In the genomic region with DNA sequence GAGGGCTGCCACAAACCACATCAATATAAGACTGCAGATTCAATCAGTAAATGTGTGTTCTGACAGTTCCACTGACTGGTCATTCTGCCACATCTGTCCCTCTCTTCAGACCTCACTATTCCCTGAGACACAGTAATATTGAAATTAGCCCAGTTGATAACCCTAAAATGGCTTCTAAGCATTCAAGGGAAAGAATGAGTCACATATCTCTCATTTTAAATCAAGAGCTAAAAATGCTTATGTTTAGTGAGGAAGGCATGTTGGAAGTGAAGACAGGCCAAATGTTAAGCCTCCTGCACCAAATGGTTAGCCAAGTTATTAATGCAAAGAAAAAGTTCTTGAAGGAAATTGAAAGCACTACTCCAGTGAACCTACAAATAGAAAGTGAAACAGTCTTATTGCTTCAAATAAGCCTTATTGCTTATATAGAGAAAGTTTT, we compare ENCODE assay signal across 9 cellular contexts. TPM values are rescaled to one million over a fixed set of nuclear protein-coding genes. Genes with fewer than 3 reads are reported as not detected.
DNase-seq lines count a peak whose midpoint lies in the region; ATAC-seq, FAIRE-seq and TF ChIP-seq lines count a peak whose summit lies in the region.
"Had no signal": no experiment of that assay in that cellular context is flagged by ENCODE, and none has a peak within 500 bp of the region (broad histone marks: within the 10 kb centered on the region; RNA-seq: fewer than 3 reads in every experiment).

No MANE protein-coding gene starts in this region.

- no peak overlapping the region for H3K27ac ChIP-seq in coronary artery
- H3K27ac ChIP-seq: stomach had no signal

- no peaks in the 10 kb centered on the region for H3K27me3 ChIP-seq in bronchial epithelial cell (ENCODE audit: control insufficient read depth, insufficient read depth, low read length)
- H3K27me3 ChIP-seq: stomach had no signal

- DNase-seq in GM10248 (ENCODE audit: extremely low spot score) (peak; percentile 21), bronchial epithelial cell (ENCODE audit: low read depth) (peak; percentile 25), coronary artery (ENCODE audit: low spot score) (no peak), ecto neural progenitor cell (ENCODE audit: low spot score) (no peak), mesenteric fat pad (ENCODE audit: low spot score) (no peak), Right ventricle myocardium superior (no peak)
- DNase-seq: stomach had no signal

- FAIRE-seq in bronchial epithelial cell (lab: Jason Lieb, UNC) = no peak

- TF ChIP-seq CTCF in GM10248 (IDR thresholded peaks at IDR 0.05; ENCODE audit: control extremely low read depth, extremely low read depth, low read depth, missing control alignments) = no peak
- no peak for TF ChIP-seq CTCF in bronchial epithelial cell (IDR thresholded peaks at IDR 0.05; ENCODE audit: insufficient read depth, low read length, severe bottlenecking)
- no peak for TF ChIP-seq CTCF in coronary artery (IDR thresholded peaks at IDR 0.05)

- POLR2A ChIA-PET in GM10248 (lab: Yijun Ruan, JAX) = no interaction called here

- H3K36me3 ChIP-seq in bronchial epithelial cell (ENCODE audit: control insufficient read depth, insufficient read depth, low read length) = no peaks in the 10 kb centered on the region
- H3K36me3 ChIP-seq: stomach had no signal

- CTCF ChIA-PET in GM10248 (lab: Yijun Ruan, JAX) = interaction anchor here (1.4 kb wide), 1 partner anchor 13 kb away, joined by 3 read pairs; no protein-coding TSS in a partner anchor

- ATAC-seq in GM19438 (IDR thresholded peaks at IDR 0.05; ENCODE audit: low read depth, unreplicated experiment) (peak; percentile 74), HG03175 (IDR thresholded peaks at IDR 0.05; ENCODE audit: unreplicated experiment) (peak; percentile 71), Right ventricle myocardium superior (ENCODE audit: poor library complexity) (no peak)

- intact Hi-C loops in Right ventricle myocardium superior (cut with DNase I) = no loop called here

- no peak overlapping the region for H3K4me3 ChIP-seq in bronchial epithelial cell (ENCODE audit: low read depth, low read length)
- no peak overlapping the region for H3K4me3 ChIP-seq in coronary artery
- H3K4me3 ChIP-seq: stomach had no signal

RNA-seq across cellular contexts. Expression of a gene that starts 24.5 kb away (rescaled TPM):
- total RNA-seq in bronchial epithelial cell = 37.4 and 37.6 TPM in 2 replicates
- 19.3 TPM for total RNA-seq in mesenteric fat pad
- 52.6 TPM for total RNA-seq in Right ventricle myocardium superior

Comparison
In these comparisons a context has a peak if more than half of its experiments do, and no peak if none do; other contexts are left out.
1. DNase-seq: peak in GM10248 (single experiment) and bronchial epithelial cell (single experiment); none in coronary artery (single experiment), ecto neural progenitor cell (single experiment), mesenteric fat pad (single experiment) and Right ventricle myocardium superior (single experiment).